In the genomic region with DNA sequence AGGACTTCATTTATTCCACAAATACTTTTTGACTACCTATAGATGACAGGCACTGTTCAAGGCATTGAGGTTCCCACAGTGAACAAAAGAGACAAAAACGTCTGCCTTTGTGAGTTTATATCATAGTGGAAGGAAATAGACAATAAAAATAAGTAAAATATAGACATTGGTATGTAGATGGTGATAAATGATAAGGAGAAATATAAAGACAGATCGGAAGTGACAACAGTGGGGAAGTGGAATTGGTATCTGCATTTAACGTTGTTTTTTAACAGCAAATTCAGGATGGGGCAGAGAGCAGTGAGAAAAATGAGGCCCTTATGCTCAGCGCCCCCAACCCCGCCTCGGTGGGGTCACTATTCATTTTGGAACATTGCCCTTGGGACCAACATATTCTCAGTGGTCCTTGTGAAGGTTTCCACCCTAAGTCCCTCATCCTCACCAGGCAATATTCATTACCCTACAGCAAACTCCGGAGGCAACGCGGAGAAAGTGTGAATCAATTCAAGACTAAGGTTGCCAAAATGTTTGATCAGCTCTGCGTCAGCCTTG, we compare ENCODE assay signal across 8 cellular contexts. TPM values are rescaled to one million over a fixed set of nuclear protein-coding genes. Genes with fewer than 3 reads are reported as not detected.
A peak's percentile ranks its signal among the peaks of the same experiment; 100 is the strongest.
DNase-seq lines count a peak whose midpoint lies in the region; ATAC-seq and TF ChIP-seq lines count a peak whose summit lies in the region.

No MANE protein-coding gene starts in this region.

- DNase-seq in RWPE2 (ENCODE audit: low spot score) (no peak), fibroblast of villous mesenchyme (ENCODE audit: low read depth) (no peak), superior temporal gyrus (ENCODE audit: extremely low spot score) (no peak), foreskin melanocyte (no peak)

- no peaks in the 10 kb centered on the region for H3K9me3 ChIP-seq in RWPE2 (ENCODE audit: severe bottlenecking)

- ATAC-seq in GM21423 (IDR thresholded peaks at IDR 0.05; ENCODE audit: unreplicated experiment) (peak; percentile 4), RWPE2 (ENCODE audit: low read depth) (no peak; the same call in 1 of the 3 replicates), GM18517 (IDR thresholded peaks at IDR 0.05; ENCODE audit: unreplicated experiment) (no peak), HG02970 (IDR thresholded peaks at IDR 0.05; ENCODE audit: low FRiP score, unreplicated experiment) (no peak)

- H3K4me1 ChIP-seq in RWPE2 (ENCODE audit: insufficient read depth, poor library complexity, severe bottlenecking): peaks cover 13% of the 10 kb centered on the region

- TF ChIP-seq CTCF in RWPE2 (IDR thresholded peaks at IDR 0.05; ENCODE audit: poor library complexity, severe bottlenecking) (no peak), fibroblast of villous mesenchyme (IDR thresholded peaks at IDR 0.05; ENCODE audit: insufficient read depth, low read depth, low read length) (no peak)

- H3K27me3 ChIP-seq in RWPE2 (ENCODE audit: insufficient read depth, poor library complexity, severe bottlenecking): no peaks in the 10 kb centered on the region

- peak overlapping the region; percentile 72 for H3K27ac ChIP-seq in RWPE2 (ENCODE audit: poor library complexity, severe bottlenecking)
- H3K27ac ChIP-seq in skin epidermis: peak overlapping the region; percentile 8 to 97 (median 85)

- H3K4me3 ChIP-seq in RWPE2 (ENCODE audit: severe bottlenecking): peak overlapping the region; percentile 62
- peak overlapping the region; percentile 92 for H3K4me3 ChIP-seq in fibroblast of villous mesenchyme (ENCODE audit: low read depth, low read length)
- peak overlapping the region; percentile 78 to 98 (median 92) for H3K4me3 ChIP-seq in skin epidermis

- peaks cover 32% of the 10 kb centered on the region for H3K36me3 ChIP-seq in RWPE2 (ENCODE audit: low read depth)

RNA-seq across cellular contexts. Expression of a gene that starts 0.6 kb away (rescaled TPM):
- 19.6 and 21.6 TPM in 2 replicates for total RNA-seq in fibroblast of villous mesenchyme

RNA-seq across cellular contexts. Expression of a gene that starts 33.4 kb away (rescaled TPM):
- under 0.01 and 0.32 TPM in 2 replicates for total RNA-seq in fibroblast of villous mesenchyme

RNA-seq across cellular contexts. Expression of a gene that starts 52.8 kb away (rescaled TPM):
- total RNA-seq in fibroblast of villous mesenchyme: 24.2 and 39.7 TPM in 2 replicates
